13 cellular contexts compared by ENCODE assay signal in genomic region chr2:134247679-134248078, GRCh38. TPM values are rescaled to one million over a fixed set of nuclear protein-coding genes. Genes with fewer than 3 reads are reported as not detected.
DNase-seq lines count a peak whose midpoint lies in the region; ATAC-seq and TF ChIP-seq lines count a peak whose summit lies in the region.
"Had no signal": no experiment of that assay in that cellular context is flagged by ENCODE, and none has a peak within 500 bp of the region (broad histone marks: within the 10 kb centered on the region; RNA-seq: fewer than 3 reads in every experiment).

No MANE protein-coding gene starts in this region.

- H3K9me3 ChIP-seq in PC-9 (ENCODE audit: insufficient read depth, low read depth) (no peaks in the 10 kb centered on the region), Caco-2 (no peaks in the 10 kb centered on the region), thyroid gland (no peaks in the 10 kb centered on the region)
- H3K9me3 ChIP-seq: A549 had no signal

- H3K27ac ChIP-seq in PC-9 (no peak overlapping the region), thyroid gland (no peak overlapping the region)
- H3K27ac ChIP-seq: A549, cardiac muscle cell had no signal

- no peaks in the 10 kb centered on the region for H3K36me3 ChIP-seq in PC-9 (ENCODE audit: low read depth)
- H3K36me3 ChIP-seq in Caco-2 (ENCODE audit: control insufficient read depth, insufficient read depth, low read length): no peaks in the 10 kb centered on the region
- H3K36me3 ChIP-seq in thyroid gland: no peaks in the 10 kb centered on the region
- H3K36me3 ChIP-seq: cardiac muscle cell had no signal

- H3K4me3 Mint-ChIP-seq in Caco-2 (ENCODE audit: unreplicated experiment): no peak overlapping the region

- H3K9me2 ChIP-seq in PC-9 (ENCODE audit: insufficient read depth): no peaks in the 10 kb centered on the region

- 0 out of 2 replicates have a peak, but pooled peaks cover 3% of the 10 kb centered on the region for H4K20me1 ChIP-seq in PC-9 (ENCODE audit: insufficient read depth)

- TF ChIP-seq CTCF in PC-9 (conservative IDR thresholded peaks at IDR 0.05): no peak
- no peak for TF ChIP-seq CTCF in Caco-2 (IDR thresholded peaks at IDR 0.05; ENCODE audit: insufficient read depth in 1 of 2, low read depth in 1 of 2, low read length in 1 of 2, severe bottlenecking in 1 of 2, unreplicated experiment in 1 of 2)
- no peak for TF ChIP-seq CTCF in thyroid gland (IDR thresholded peaks at IDR 0.05)

- H3K27me3 ChIP-seq in PC-9 (ENCODE audit: insufficient read depth, low read depth): no peaks in the 10 kb centered on the region
- no peaks in the 10 kb centered on the region for H3K27me3 ChIP-seq in Caco-2 (replicated peaks; ENCODE audit: control insufficient read depth, insufficient read depth, low read length)
- no peaks in the 10 kb centered on the region for H3K27me3 ChIP-seq in thyroid gland
- H3K27me3 ChIP-seq: cardiac muscle cell had no signal

- in situ Hi-C loops in G401 (cut with HindIII; ENCODE audit: low sequenced_read_pairs): no loop called here

- POLR2A ChIA-PET in PC-9 (lab: Charles Lee; ENCODE audit: unreplicated experiment) (no interaction called here), Caco-2 (lab: Charles Lee) (no interaction called here)

- peaks cover 10% of the 10 kb centered on the region for H3K36me3 Mint-ChIP-seq in Caco-2 (ENCODE audit: insufficient read depth, unreplicated experiment)

- H2AFZ ChIP-seq in PC-9: no peak overlapping the region

- H3F3A ChIP-seq in PC-9 (ENCODE audit: insufficient read depth, low read depth): no peaks in the 10 kb centered on the region

- intact Hi-C loops in PC-9 (cut with micrococcal nuclease; ENCODE audit: unreplicated experiment): loop anchor here (5.0 kb wide), 1 partner anchor 165 kb away; no protein-coding TSS in a partner anchor
- intact Hi-C loops in Caco-2 (cut with micrococcal nuclease; ENCODE audit: unreplicated experiment): no loop called here
- intact Hi-C loops in thyroid gland (cut with DNase I): loop anchor here (5.0 to 10.0 kb wide), 3 partner anchors 130 to 363 kb away; no protein-coding TSS in a partner anchor

- H3K27ac Mint-ChIP-seq in Caco-2 (ENCODE audit: unreplicated experiment): no peak overlapping the region

- DNase-seq in CD1c-positive myeloid dendritic cell (ENCODE audit: extremely low spot score) (peak; percentile 6), G401 (ENCODE audit: low spot score) (no peak), PC-9 (no peak), Caco-2 (no peak), thyroid gland (no peak)
- DNase-seq: DND-41, NCI-H1694 treated with DMSO at 0.1 percent for 48 hours had no signal

- H3K4me1 ChIP-seq in PC-9 (replicated peaks; ENCODE audit: insufficient read depth) (no peaks in the 10 kb centered on the region), Caco-2 (no peaks in the 10 kb centered on the region), thyroid gland (peaks cover 0 to 8% of the 10 kb centered on the region in 2 donors)
- H3K4me1 ChIP-seq: A549 had no signal

- WGBS in thyroid gland, 2 donors: 81 to 84% methylated on average over 1 of the region's 1 CpG

- no TSS peak for BruUV-seq in PC-9 (replicated peaks; lab: Mats Ljungman, UMichigan)
- no TSS peak for BruUV-seq in Caco-2 (replicated peaks; lab: Mats Ljungman, UMichigan)

- no peaks in the 10 kb centered on the region for H3K79me2 ChIP-seq in PC-9 (ENCODE audit: low read depth)

- CTCF ChIA-PET in PC-9 (lab: Charles Lee) (no interaction called here), Caco-2 (lab: Charles Lee) (no interaction called here)

- H3K4me1 Mint-ChIP-seq in Caco-2 (ENCODE audit: low read depth, unreplicated experiment): peaks cover 7% of the 10 kb centered on the region

- H3K4me3 ChIP-seq in PC-9 (no peak overlapping the region), Caco-2 (ENCODE audit: low read depth, low read length) (no peak overlapping the region), thyroid gland (replicated peaks in 1 of 3) (no peak overlapping the region)
- H3K4me3 ChIP-seq: A549, cardiac muscle cell had no signal

- H3K27me3 Mint-ChIP-seq in Caco-2 (ENCODE audit: insufficient read depth, unreplicated experiment): no peaks in the 10 kb centered on the region

- peak; percentile 53 for ATAC-seq in GM19324 (IDR thresholded peaks at IDR 0.05; ENCODE audit: low FRiP score, unreplicated experiment)
- peak; percentile 56 for ATAC-seq in HG02678 (IDR thresholded peaks at IDR 0.05; ENCODE audit: unreplicated experiment)
- peak; percentile 50 for ATAC-seq in HG03520 (IDR thresholded peaks at IDR 0.05; ENCODE audit: unreplicated experiment)
- ATAC-seq: A549, esophagus mucosa had no signal

- H3K9me3 Mint-ChIP-seq in Caco-2 (ENCODE audit: unreplicated experiment): no peaks in the 10 kb centered on the region

- no peak for TF ChIP-seq POLR2A in thyroid gland (IDR thresholded peaks at IDR 0.05)

- no peak overlapping the region for H3K4me2 ChIP-seq in PC-9
- H3K4me2 ChIP-seq: A549 had no signal

RNA-seq across cellular contexts. Expression of gene MGAT5, which starts 6.2 kb away (rescaled TPM):
- 0.07 and 0.31 TPM in 2 replicates for total RNA-seq in G401 (2014; rRNA removed; shearing (Covaris generic))
- total RNA-seq in PC-9 (2021): 33.5 and 37.7 TPM in 2 replicates
- 21.7 and 22.1 TPM in 2 replicates for total RNA-seq in Caco-2 (2022)
- 10 to 100 TPM; 47.5 to 64.4 (median 50.4) TPM for total RNA-seq in thyroid gland

Comparison
In these comparisons a context has a peak if more than half of its experiments do, and no peak if none do; other contexts are left out.
1. RNA of gene MGAT5, which starts 6.2 kb away (total RNA-seq): 47.5 to 64.4 TPM in thyroid gland, 33.5 to 37.7 TPM in PC-9 and 21.7 to 22.1 TPM in Caco-2; 0.07 to 0.31 TPM in G401; every median in the first group is over 10 times any median in the second.
2. Peak in every context shown above with its lines, with median percentiles within 50 percentile points of each other: ATAC-seq.